Comparison of ENCODE assay signal across 8 cellular contexts in the genomic region with DNA sequence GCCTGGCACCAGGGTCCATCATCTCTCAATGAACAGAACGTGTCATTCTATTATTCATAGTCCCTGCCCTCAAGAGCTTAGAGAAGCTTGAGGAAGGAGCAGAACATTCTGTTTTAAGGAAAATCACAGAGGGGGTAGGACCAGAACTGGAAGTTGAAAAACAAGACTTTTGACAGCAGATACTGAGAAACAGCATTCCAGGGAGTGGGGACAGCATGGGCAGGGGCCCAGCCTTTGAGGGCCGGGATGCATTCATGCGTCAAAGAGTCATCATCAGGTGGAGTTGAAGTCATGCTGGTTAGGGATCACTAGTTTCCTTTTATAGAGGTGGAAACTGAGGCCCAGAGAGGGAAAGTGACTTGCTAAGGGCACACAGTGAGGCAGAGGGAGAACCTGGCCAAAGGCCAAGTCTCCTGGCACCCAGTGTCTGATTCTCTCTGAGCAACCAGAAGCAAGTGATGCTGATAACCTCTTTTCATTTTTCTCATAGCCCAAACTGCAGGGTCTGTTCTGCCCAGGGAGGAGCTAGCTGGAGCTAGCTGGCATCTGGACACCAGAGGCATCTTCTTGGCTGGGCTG. TPM values are rescaled to one million over a fixed set of nuclear protein-coding genes. Genes with fewer than 3 reads are reported as not detected.
DNase-seq lines count a peak whose midpoint lies in the region; ATAC-seq, FAIRE-seq and TF ChIP-seq lines count a peak whose summit lies in the region.

No MANE protein-coding gene starts in this region.

- peak overlapping the region; percentile 58; the same call in 1 of the 2 replicates for H3K4me2 ChIP-seq in KMS-11

- H3K4me1 ChIP-seq in CD4-positive, alpha-beta memory T cell (ENCODE audit: insufficient read depth, low read length) = peaks cover 36% of the 10 kb centered on the region
- peaks cover 14% of the 10 kb centered on the region for H3K4me1 ChIP-seq in KMS-11 (ENCODE audit: low read depth, poor library complexity, severe bottlenecking)
- H3K4me1 ChIP-seq in pancreas = peaks cover 43 to 55% (median 43%) of the 10 kb centered on the region in 3 donors

- no peaks in the 10 kb centered on the region for H4K20me1 ChIP-seq in KMS-11 (ENCODE audit: insufficient read depth)

- no peak overlapping the region; the same call in 1 of the 2 replicates for H3K9ac ChIP-seq in KMS-11

- WGBS in pancreas, 2 donors = 61 to 73% methylated on average over 3 of the region's 3 CpGs

- H2AFZ ChIP-seq in KMS-11 (ENCODE audit: low read depth) = peak overlapping the region; percentile 72

- no peaks in the 10 kb centered on the region for H3K36me3 ChIP-seq in CD4-positive, alpha-beta memory T cell (ENCODE audit: insufficient read depth, low read length)
- H3K36me3 ChIP-seq in KMS-11 (ENCODE audit: insufficient read depth) (no peaks in the 10 kb centered on the region), pancreas (no peaks in the 10 kb centered on the region)

- H3K27me3 ChIP-seq in CD4-positive, alpha-beta memory T cell (ENCODE audit: insufficient read depth, low read length) = no peaks in the 10 kb centered on the region
- H3K27me3 ChIP-seq in KMS-11 (ENCODE audit: insufficient read depth, low read depth) = no peaks in the 10 kb centered on the region
- no peaks in the 10 kb centered on the region for H3K27me3 ChIP-seq in pancreas

- H3K4me1 Mint-ChIP-seq in CD4-positive, alpha-beta memory T cell = peaks cover 17 to 27% (median 21%) of the 10 kb centered on the region in 4 donors
- peaks cover 75% of the 10 kb centered on the region for H3K4me1 Mint-ChIP-seq in dendritic cell treated with granulocyte-macrophage colony-stimulating factor and Interleukin-4, amounts not matched to agents 40 ng/mL and 50 ng/mL, for 4 days (ENCODE audit: low read depth)

- peak overlapping the region in 1 of 2 donors; percentile 62 for H3K4me3 ChIP-seq in CD4-positive, alpha-beta memory T cell (ENCODE audit: low read length in 2 of 2)
- H3K4me3 ChIP-seq in KMS-11 (IDR thresholded peaks at IDR 0.05; ENCODE audit: insufficient read depth, low read depth, low read length) = no peak overlapping the region
- no peak overlapping the region for H3K4me3 ChIP-seq in pancreas

- FAIRE-seq in pancreas (lab: Jason Lieb, UNC) = no peak

- no peaks in the 10 kb centered on the region for H3K9me3 Mint-ChIP-seq in CD4-positive, alpha-beta memory T cell
- no peaks in the 10 kb centered on the region for H3K9me3 Mint-ChIP-seq in dendritic cell treated with granulocyte-macrophage colony-stimulating factor and Interleukin-4, amounts not matched to agents 40 ng/mL and 50 ng/mL, for 4 days

- peak overlapping the region in 6 of 8 donors; percentile 0 to 94 (median 90) for H3K4me3 Mint-ChIP-seq in CD4-positive, alpha-beta memory T cell
- H3K4me3 Mint-ChIP-seq in dendritic cell treated with granulocyte-macrophage colony-stimulating factor and Interleukin-4, amounts not matched to agents 40 ng/mL and 50 ng/mL, for 4 days = peak overlapping the region; percentile 79

- POLR2A ChIA-PET in CD4-positive, alpha-beta memory T cell (lab: Charles Lee; ENCODE audit: partially characterized antibody) = interaction anchor here (1.3 to 3.9 kb wide), 6 partner anchors 9 to 215 kb away, joined by 4 to 28 read pairs (median 6); a partner anchor contains a TSS

- no peaks in the 10 kb centered on the region for H3K79me2 ChIP-seq in KMS-11 (ENCODE audit: insufficient read depth, low read depth)

- no peak for DNase-seq in CD4-positive, alpha-beta memory T cell
- peak in 1 of 6 donors; percentile 27 for DNase-seq in pancreas

- H3K27me3 Mint-ChIP-seq in CD4-positive, alpha-beta memory T cell = no peaks in the 10 kb centered on the region
- H3K27me3 Mint-ChIP-seq in dendritic cell treated with granulocyte-macrophage colony-stimulating factor and Interleukin-4, amounts not matched to agents 40 ng/mL and 50 ng/mL, for 4 days = no peaks in the 10 kb centered on the region

- H3K36me3 Mint-ChIP-seq in CD4-positive, alpha-beta memory T cell = peaks cover 0 to 2% of the 10 kb centered on the region in 2 donors
- peaks cover 64% of the 10 kb centered on the region for H3K36me3 Mint-ChIP-seq in dendritic cell treated with granulocyte-macrophage colony-stimulating factor and Interleukin-4, amounts not matched to agents 40 ng/mL and 50 ng/mL, for 4 days (ENCODE audit: low read depth)

- CTCF ChIA-PET in CD4-positive, alpha-beta memory T cell (lab: Charles Lee; ENCODE audit: partially characterized antibody) = interaction anchor here (1.3 to 1.4 kb wide), 2 partner anchors 8 to 15 kb away, joined by 3 to 5 read pairs; no protein-coding TSS in a partner anchor

- TF ChIP-seq CTCF in KMS-11 (conservative IDR thresholded peaks at IDR 0.05; ENCODE audit: low read depth, low read length) (no peak), pancreas (IDR thresholded peaks at IDR 0.05) (no peak)

- peak overlapping the region; percentile 82 to 97 (median 94) for H3K27ac Mint-ChIP-seq in CD4-positive, alpha-beta memory T cell
- peak overlapping the region; percentile 100 for H3K27ac Mint-ChIP-seq in dendritic cell treated with granulocyte-macrophage colony-stimulating factor and Interleukin-4, amounts not matched to agents 40 ng/mL and 50 ng/mL, for 4 days

- peak overlapping the region; percentile 56 for H3K27ac ChIP-seq in CD4-positive, alpha-beta memory T cell (ENCODE audit: low read depth, low read length)
- H3K27ac ChIP-seq in KMS-11 = peak overlapping the region; percentile 44; the same call in 1 of the 2 replicates
- peak overlapping the region in 3 of 4 donors; percentile 87 to 97 (median 94) for H3K27ac ChIP-seq in pancreas

- ATAC-seq in pancreas (no peak), GM18907 (IDR thresholded peaks at IDR 0.05; ENCODE audit: unreplicated experiment) (no peak), HG02885 (IDR thresholded peaks at IDR 0.05; ENCODE audit: poor library complexity, unreplicated experiment) (no peak), GM21367 (IDR thresholded peaks at IDR 0.05; ENCODE audit: unreplicated experiment) (no peak), GM18873 (IDR thresholded peaks at IDR 0.05; ENCODE audit: low FRiP score, unreplicated experiment) (no peak)

- intact Hi-C loops in CD4-positive, alpha-beta memory T cell (cut with micrococcal nuclease) = no loop called here
- intact Hi-C loops in dendritic cell treated with granulocyte-macrophage colony-stimulating factor and Interleukin-4, amounts not matched to agents 40 ng/mL and 50 ng/mL, for 4 days (cut with micrococcal nuclease) = loop anchor here (10.0 kb wide), 1 partner anchor 344 kb away; a partner anchor contains a TSS
- intact Hi-C loops in pancreas (cut with DNase I) = no loop called here

- H3K9me3 ChIP-seq in CD4-positive, alpha-beta memory T cell (ENCODE audit: control insufficient read depth in 1 of 2, low read length in 2 of 2) = no peaks in the 10 kb centered on the region
- H3K9me3 ChIP-seq in pancreas = no peaks in the 10 kb centered on the region

RNA-seq across cellular contexts. Expression of a gene that starts 41.5 kb away (rescaled TPM):
- 10 to 100 TPM; 19.9 to 20.9 TPM for total RNA-seq in CD4-positive, alpha-beta memory T cell
- 1 to 10 TPM; 4.8 to 5.5 TPM for polyA plus RNA-seq in CD4-positive, alpha-beta memory T cell
- 10 to 100 TPM; 14.3 to 33.0 (median 22.0) TPM for total RNA-seq in pancreas
- 10 to 100 TPM; 17.6 to 46.4 TPM for polyA plus RNA-seq in pancreas

Comparison
In these comparisons a context has a peak if more than half of its experiments do, and no peak if none do; other contexts are left out.
1. H3K27ac ChIP-seq: peak in every context shown above with its lines; median percentile 94 in pancreas; 56 in CD4-positive, alpha-beta memory T cell; 44 in KMS-11.